In genomic region chr16:29963021-29963743, GRCh38 we compare ENCODE assay signal across 9 cellular contexts.
DNase-seq lines count a peak whose midpoint lies in the region; ATAC-seq and TF ChIP-seq lines count a peak whose summit lies in the region.
"Had no signal": no experiment of that assay in that cellular context is flagged by ENCODE, and none has a peak within 500 bp of the region (broad histone marks: within the 10 kb centered on the region; RNA-seq: fewer than 3 reads in every experiment).

No MANE protein-coding gene starts in this region.

- H3K4me3 ChIP-seq in GM12864 (ENCODE audit: low read depth, low read length), result peak overlapping the region; percentile 78; the same call in 1 of the 2 replicates
- H3K4me3 ChIP-seq in WI38 (ENCODE audit: low read depth, low read length), result peak overlapping the region; percentile 69
- H3K4me3 ChIP-seq in fibroblast of mammary gland (ENCODE audit: control insufficient read depth, low read depth, low read length), result peak overlapping the region; percentile 75
- peak overlapping the region; percentile 74 for H3K4me3 ChIP-seq in skeletal muscle cell (ENCODE audit: low read depth, low read length)

- no peak for TF ChIP-seq CTCF in GM12864 (IDR thresholded peaks at IDR 0.05; ENCODE audit: low read depth, low read length, missing control alignments)
- TF ChIP-seq CTCF in WI38 (IDR thresholded peaks at IDR 0.05; ENCODE audit: low read depth, low read length), result no peak
- TF ChIP-seq CTCF in fibroblast of mammary gland (conservative IDR thresholded peaks at IDR 0.05; ENCODE audit: control insufficient read depth, insufficient read depth, low read depth, low read length), result no peak

- ATAC-seq in HG03354 (IDR thresholded peaks at IDR 0.05; ENCODE audit: poor library complexity, severe bottlenecking, unreplicated experiment) (no peak), GM18907 (IDR thresholded peaks at IDR 0.05; ENCODE audit: unreplicated experiment) (no peak)

- DNase-seq in GM12864 (ENCODE audit: low read depth) (no peak), fibroblast of mammary gland (ENCODE audit: low read depth) (no peak), skeletal muscle cell (ENCODE audit: low read depth) (no peak), HPDE6-E6E7 (ENCODE audit: extremely low spot score) (no peak), NCI-H1694 treated with DMSO at 0.1 percent for 48 hours (lab: John Stamatoyannopoulos, UW) (no peak)
- DNase-seq: NCI-H1417 treated with DMSO at 0.1 percent for 48 hours had no signal
